ENCODE assay signal across 10 cellular contexts in the genomic region with DNA sequence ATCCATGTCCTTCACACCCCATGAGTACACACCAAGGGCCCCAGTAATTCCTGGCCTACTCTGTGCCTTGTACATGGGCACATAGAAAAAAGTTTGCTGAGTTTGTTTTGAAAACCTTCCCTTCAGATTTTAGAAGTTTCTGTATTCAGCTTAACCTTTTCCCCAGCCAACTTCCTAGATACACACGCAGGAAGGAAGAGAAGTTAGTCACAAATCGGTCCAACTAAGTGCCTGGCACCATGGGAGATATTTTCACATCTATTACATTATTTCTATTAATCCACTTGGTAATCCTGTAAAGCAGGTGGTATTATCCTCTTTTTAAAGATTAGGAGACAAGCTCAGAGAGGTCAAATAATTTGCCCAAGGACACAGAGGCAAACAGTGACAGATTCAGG. TPM values are rescaled to one million over a fixed set of nuclear protein-coding genes. Genes with fewer than 3 reads are reported as not detected.
DNase-seq lines count a peak whose midpoint lies in the region; ATAC-seq and TF ChIP-seq lines count a peak whose summit lies in the region.
"Had no signal": no experiment of that assay in that cellular context is flagged by ENCODE, and none has a peak within 500 bp of the region (broad histone marks: within the 10 kb centered on the region; RNA-seq: fewer than 3 reads in every experiment).

No MANE protein-coding gene starts in this region.

- intact Hi-C loops in body of pancreas (cut with DNase I), result no loop called here

- no peaks in the 10 kb centered on the region for H3K36me3 Mint-ChIP-seq in stimulated activated memory B cell treated with anti-CD40 and anti-IgM and Interleukin-4, amounts not matched to agents 10 μg/mL and 1 μg/mL and 100 μg/mL, for 72 hours

- peak overlapping the region; percentile 67 for H3K27ac Mint-ChIP-seq in stimulated activated memory B cell treated with anti-CD40 and anti-IgM and Interleukin-4, amounts not matched to agents 10 μg/mL and 1 μg/mL and 100 μg/mL, for 72 hours

- no peaks in the 10 kb centered on the region for H4K20me1 ChIP-seq in Karpas-422 (ENCODE audit: insufficient read depth, low read depth, low read length)

- H3K4me3 ChIP-seq in Karpas-422 (ENCODE audit: low read length) (no peak overlapping the region), body of pancreas (no peak overlapping the region)
- H3K4me3 ChIP-seq: SJCRH30 had no signal

- peak overlapping the region; percentile 17; the same call in 1 of the 2 replicates for H3K9ac ChIP-seq in Karpas-422 (ENCODE audit: low read length)

- no peaks in the 10 kb centered on the region for H3K9me3 Mint-ChIP-seq in stimulated activated memory B cell treated with anti-CD40 and anti-IgM and Interleukin-4, amounts not matched to agents 10 μg/mL and 1 μg/mL and 100 μg/mL, for 72 hours
- H3K9me3 Mint-ChIP-seq: effector memory CD8-positive, alpha-beta T cell had no signal

- no peaks in the 10 kb centered on the region for H3K27me3 Mint-ChIP-seq in stimulated activated memory B cell treated with anti-CD40 and anti-IgM and Interleukin-4, amounts not matched to agents 10 μg/mL and 1 μg/mL and 100 μg/mL, for 72 hours
- H3K27me3 Mint-ChIP-seq: effector memory CD8-positive, alpha-beta T cell had no signal

- no peak overlapping the region for H2AFZ ChIP-seq in Karpas-422 (ENCODE audit: low read length)

- peak overlapping the region; percentile 54 for H3K4me2 ChIP-seq in Karpas-422 (ENCODE audit: low read depth, low read length, poor library complexity, severe bottlenecking)

- H3K27ac ChIP-seq in Karpas-422 (ENCODE audit: low read length) (peak overlapping the region; percentile 75), body of pancreas (peak overlapping the region; percentile 33 to 91 (median 82))
- H3K27ac ChIP-seq: SJCRH30 had no signal

- H3K4me1 ChIP-seq in Karpas-422 (ENCODE audit: low read length) (peaks cover 93% of the 10 kb centered on the region), body of pancreas (peaks cover 98% of the 10 kb centered on the region)

- no peaks in the 10 kb centered on the region for H3K27me3 ChIP-seq in Karpas-422 (ENCODE audit: low read length)
- H3K27me3 ChIP-seq in body of pancreas, result no peaks in the 10 kb centered on the region
- H3K27me3 ChIP-seq: SJCRH30 had no signal

- H3K9me3 ChIP-seq in Karpas-422 (ENCODE audit: low read length) (no peaks in the 10 kb centered on the region), body of pancreas (no peaks in the 10 kb centered on the region)
- H3K9me3 ChIP-seq: SJCRH30 had no signal

- TF ChIP-seq POLR2A in body of pancreas (IDR thresholded peaks at IDR 0.05), result no peak

- no peak overlapping the region for H3K4me3 Mint-ChIP-seq in stimulated activated memory B cell treated with anti-CD40 and anti-IgM and Interleukin-4, amounts not matched to agents 10 μg/mL and 1 μg/mL and 100 μg/mL, for 72 hours
- H3K4me3 Mint-ChIP-seq: effector memory CD8-positive, alpha-beta T cell had no signal

- H3K9me2 ChIP-seq in Karpas-422 (replicated peaks; ENCODE audit: insufficient read depth, low read length), result no peaks in the 10 kb centered on the region

- peaks cover 51% of the 10 kb centered on the region for H3K4me1 Mint-ChIP-seq in stimulated activated memory B cell treated with anti-CD40 and anti-IgM and Interleukin-4, amounts not matched to agents 10 μg/mL and 1 μg/mL and 100 μg/mL, for 72 hours

- TF ChIP-seq CTCF in body of pancreas (IDR thresholded peaks at IDR 0.05), result no peak

- ATAC-seq in body of pancreas, result no peak
- ATAC-seq in stimulated activated memory B cell treated with anti-CD40 and anti-IgM and Interleukin-4, amounts not matched to agents 10 μg/mL and 1 μg/mL and 100 μg/mL, for 72 hours, result no peak
- no peak for ATAC-seq in HG02870 (IDR thresholded peaks at IDR 0.05; ENCODE audit: unreplicated experiment)
- ATAC-seq in GM19463 (IDR thresholded peaks at IDR 0.05; ENCODE audit: unreplicated experiment), result no peak
- ATAC-seq: effector memory CD8-positive, alpha-beta T cell had no signal

- WGBS in body of pancreas, 2 donors, result 3 to 10% methylated on average over 2 of the region's 2 CpGs

- 0 out of 2 replicates have a peak, but pooled peaks cover 8% of the 10 kb centered on the region for H3K36me3 ChIP-seq in Karpas-422 (ENCODE audit: insufficient read depth, low read length)
- H3K36me3 ChIP-seq in body of pancreas (replicated peaks in 1 of 2; ENCODE audit: insufficient read depth in 1 of 2, low read depth in 2 of 2), result no peaks in the 10 kb centered on the region

- peaks cover 94% of the 10 kb centered on the region for H3K79me2 ChIP-seq in Karpas-422 (ENCODE audit: low read length)

- DNase-seq in Karpas-422 (no peak), body of pancreas (no peak), lung microvascular endothelial cell (ENCODE audit: low read depth in 2 of 2) (peak; percentile 63 to 73), AG20443 (ENCODE audit: low spot score) (no peak), cerebellum (ENCODE audit: low spot score) (no peak)
- DNase-seq: effector memory CD8-positive, alpha-beta T cell had no signal

RNA-seq across cellular contexts. Expression of a gene that starts 5.8 kb away (rescaled TPM):
- total RNA-seq in Karpas-422 (2014; rRNA removed; shearing (Covaris generic); ENCODE audit: low replicate concordance), result 35.0 and 35.3 TPM in 2 replicates
- total RNA-seq in body of pancreas (10 to 100 TPM; 27.5 to 79.8 TPM), lung microvascular endothelial cell (51.2 and 64.3 TPM in 2 replicates), cerebellum (30.6 TPM)

RNA-seq across cellular contexts. Expression of a gene that starts 57.9 kb away (rescaled TPM):
- total RNA-seq in Karpas-422 (2014; rRNA removed; shearing (Covaris generic); ENCODE audit: low replicate concordance), result 41.1 and 44.8 TPM in 2 replicates
- 10 to 100 TPM; 11.5 to 20.8 TPM for total RNA-seq in body of pancreas
- 23.3 and 30.6 TPM in 2 replicates for total RNA-seq in lung microvascular endothelial cell
- total RNA-seq in cerebellum, result 20.7 TPM

Comparison
In these comparisons a context has a peak if more than half of its experiments do, and no peak if none do; other contexts are left out.
1. DNase-seq: peak in lung microvascular endothelial cell (2 of 2); none in Karpas-422 (single experiment), body of pancreas (0 of 4), AG20443 (single experiment) and cerebellum (single experiment).